In genomic region chr15:73859236-73859635, GRCh38 we compare ENCODE assay signal across 35 cellular contexts. TPM values are rescaled to one million over a fixed set of nuclear protein-coding genes. Genes with fewer than 3 reads are reported as not detected.
"Had no signal": no experiment of that assay in that cellular context is flagged by ENCODE, and none has a peak within 500 bp of the region (broad histone marks: within the 10 kb centered on the region; RNA-seq: fewer than 3 reads in every experiment).

No MANE protein-coding gene starts in this region.

- H3K4me2 ChIP-seq: hepatocyte, smooth muscle cell had no signal

- H3K4me1 ChIP-seq: colonic mucosa, gastrocnemius medialis, lower lobe of right lung, prostate gland, thyroid gland had no signal

- H3K4me1 Mint-ChIP-seq: nephron progenitor cell; stimulated activated naive CD8-positive, alpha-beta T cell treated with anti-CD3 and anti-CD28 coated beads, Interleukin-15, amount 100 ng/mL, for 72 hours had no signal

- H3K27me3 ChIP-seq: colonic mucosa, right atrium auricular region, thyroid gland had no signal

- H3K36me3 Mint-ChIP-seq: naive thymus-derived CD8-positive, alpha-beta T cell had no signal

- H3K9me3 Mint-ChIP-seq: effector memory CD8-positive, alpha-beta T cell; stimulated activated naive CD8-positive, alpha-beta T cell treated with anti-CD3 and anti-CD28 coated beads, Interleukin-15, amount 100 ng/mL, for 72 hours had no signal

- H3K9me3 ChIP-seq: colonic mucosa, gastrocnemius medialis, heart left ventricle, lower lobe of right lung, prostate gland, right atrium auricular region, thyroid gland had no signal

- DNase-seq: colonic mucosa; dermis blood vessel endothelial cell; effector memory CD8-positive, alpha-beta T cell; foreskin fibroblast; gastrocnemius medialis; heart left ventricle; kidney glomerular epithelial cell; left colon; left ventricle myocardium superior; lower lobe of right lung; nephron progenitor cell; nucleus accumbens; stimulated activated CD4-positive, alpha-beta T cell treated with anti-CD3 and anti-CD28 coated beads, Interleukin-12 subunit alpha, Interleukin-12 subunit beta, amount 100 ng/mL, for 4 hours; stimulated activated CD4-positive, alpha-beta T cell treated with anti-CD3 and anti-CD28 coated beads, Interleukin-1b, Interleukin-23, amount 100 ng/mL, for 48 hours; stimulated activated CD4-positive, alpha-beta T cell treated with anti-CD3 and anti-CD28 coated beads, Interleukin-4, amount 100 ng/mL, for 1 hour; stimulated activated CD8-positive, alpha-beta memory T cell treated with anti-CD3 and anti-CD28 coated beads, Interleukin-4, amount 100 ng/mL, for 48 hours; stimulated activated naive CD4-positive, alpha-beta T cell; stimulated activated naive CD8-positive, alpha-beta T cell treated with anti-CD3 and anti-CD28 coated beads, Interleukin-15, amount 100 ng/mL, for 72 hours; thyroid gland; trophoblast cell had no signal

- H3K27ac Mint-ChIP-seq: effector memory CD8-positive, alpha-beta T cell; naive thymus-derived CD8-positive, alpha-beta T cell; nephron progenitor cell; stimulated activated naive CD8-positive, alpha-beta T cell treated with anti-CD3 and anti-CD28 coated beads, Interleukin-15, amount 100 ng/mL, for 72 hours had no signal

- H2AFZ ChIP-seq: hepatocyte had no signal

- H3K27ac ChIP-seq: colonic mucosa, epithelial cell of prostate, gastrocnemius medialis, heart left ventricle, hepatocyte, lower lobe of right lung, prostate gland, right atrium auricular region, thyroid gland had no signal

- ATAC-seq: effector memory CD8-positive, alpha-beta T cell; esophagus mucosa; gastrocnemius medialis; heart left ventricle; left colon; left ventricle myocardium superior; lower lobe of right lung; naive thymus-derived CD8-positive, alpha-beta T cell; sciatic nerve; stimulated activated naive CD8-positive, alpha-beta T cell treated with anti-CD3 and anti-CD28 coated beads, Interleukin-15, amount 100 ng/mL, for 72 hours had no signal

- H3K79me2 ChIP-seq: hepatocyte had no signal

- H3K4me3 Mint-ChIP-seq: effector memory CD8-positive, alpha-beta T cell; naive thymus-derived CD8-positive, alpha-beta T cell; nephron progenitor cell; stimulated activated naive CD8-positive, alpha-beta T cell treated with anti-CD3 and anti-CD28 coated beads, Interleukin-15, amount 100 ng/mL, for 72 hours had no signal

RNA-seq across cellular contexts. Expression of gene TBC1D21, which starts 14.1 kb away (rescaled TPM):
- total RNA-seq: chondrocyte; colonic mucosa; dermis blood vessel endothelial cell; esophagus mucosa; gastrocnemius medialis; heart left ventricle; hepatocyte; left colon; left ventricle myocardium superior; lower lobe of right lung; mesenteric fat pad; myocyte; naive thymus-derived CD8-positive, alpha-beta T cell; osteocyte; right atrium auricular region; sciatic nerve; smooth muscle cell; subcutaneous adipose tissue; temporal lobe; thyroid gland; urinary bladder had no signal
